Comparison of ENCODE assay signal across 2 cellular contexts in the genomic region with DNA sequence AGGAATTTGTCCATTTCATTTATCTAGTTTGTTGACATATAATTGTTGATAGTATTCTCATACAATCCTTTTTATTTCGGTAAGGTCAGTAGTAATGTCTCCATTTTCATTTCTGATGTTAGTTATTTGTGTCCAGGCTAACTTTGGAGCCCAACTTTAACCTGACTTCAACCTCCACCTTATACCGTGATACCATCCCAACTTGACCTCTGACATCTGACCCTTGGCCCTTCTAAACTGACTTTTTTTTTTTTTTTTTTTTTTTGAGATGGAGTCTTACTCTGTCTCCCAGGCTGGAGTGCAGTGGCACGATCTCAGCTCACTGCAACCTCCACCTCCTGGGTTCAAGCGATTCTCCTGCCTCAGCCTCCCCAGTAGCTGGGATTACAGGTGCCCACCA.
TF ChIP-seq lines count a peak whose summit lies in the region.

No MANE protein-coding gene starts in this region.

TF ChIP-seq in HEK293T, 16 proteins besides CTCF, POLR2A, EP300 and RAD21:
- peak; percentile 36; the same call in 1 of the 2 replicates for TF ChIP-seq ZNF384 (IDR thresholded peaks at IDR 0.05)

TF ChIP-seq in K562, 482 proteins besides CTCF, POLR2A, EP300 and RAD21:
- 0 out of 2 replicates have a peak, but pooled peaks have one; percentile 35 for TF ChIP-seq ADNP (tag; IDR thresholded peaks at IDR 0.05)
